In genomic region chr3:71341721-71342120, GRCh38 we compare ENCODE assay signal across 18 cellular contexts.
DNase-seq lines count a peak whose midpoint lies in the region; ATAC-seq, FAIRE-seq and TF ChIP-seq lines count a peak whose summit lies in the region.
"Had no signal": no experiment of that assay in that cellular context is flagged by ENCODE, and none has a peak within 500 bp of the region (broad histone marks: within the 10 kb centered on the region; RNA-seq: fewer than 3 reads in every experiment).

No MANE protein-coding gene starts in this region.

- H3K36me3 Mint-ChIP-seq in MCF 10A (ENCODE audit: insufficient read depth, unreplicated experiment), result peaks cover 12% of the 10 kb centered on the region

- no peak for FAIRE-seq in urothelium cell line (lab: Jason Lieb, UNC)

- H3K27ac ChIP-seq in breast epithelium, result no peak overlapping the region
- H3K27ac ChIP-seq in foreskin keratinocyte, result no peak overlapping the region
- H3K27ac ChIP-seq in WERI-Rb-1, result no peak overlapping the region
- no peak overlapping the region for H3K27ac ChIP-seq in effector memory CD4-positive, alpha-beta T cell (ENCODE audit: insufficient read depth, low read length, poor library complexity, severe bottlenecking)
- H3K27ac ChIP-seq: 22Rv1, neutrophil had no signal

- TF ChIP-seq POLR2A in breast epithelium (IDR thresholded peaks at IDR 0.05), result no peak

- intact Hi-C loops in MCF 10A (cut with micrococcal nuclease) (no loop called here), breast epithelium (cut with DNase I; ENCODE audit: low total_unique reads) (no loop called here)

- ATAC-seq in foreskin keratinocyte, result peak; percentile 20

- no peaks in the 10 kb centered on the region for H3K4me1 ChIP-seq in breast epithelium
- no peaks in the 10 kb centered on the region for H3K4me1 ChIP-seq in foreskin keratinocyte
- no peaks in the 10 kb centered on the region for H3K4me1 ChIP-seq in effector memory CD4-positive, alpha-beta T cell (ENCODE audit: control insufficient read depth, insufficient read depth, low read length, poor library complexity, severe bottlenecking)

- H3K4me3 Mint-ChIP-seq in MCF 10A (ENCODE audit: unreplicated experiment), result no peak overlapping the region
- H3K4me3 Mint-ChIP-seq: endodermal cell had no signal

- no TSS peak for BruUV-seq in MCF 10A (replicated peaks; lab: Mats Ljungman, UMichigan)

- no peaks in the 10 kb centered on the region for H3K27me3 Mint-ChIP-seq in MCF 10A (ENCODE audit: insufficient read depth, unreplicated experiment)

- CTCF ChIA-PET in MCF 10A (lab: Yijun Ruan, JAX), result interaction anchor here (0.5 to 1.5 kb wide), 2 partner anchors 25 to 56 kb away, joined by 3 to 4 read pairs; no protein-coding TSS in a partner anchor

- DNase-seq in MCF 10A (ENCODE audit: unreplicated experiment), result peak; percentile 45
- DNase-seq in breast epithelium (ENCODE audit: low spot score in 2 of 2), result no peak
- peak; percentile 72 for DNase-seq in astrocyte of the hippocampus (ENCODE audit: low read depth, low spot score)
- peak in 1 of 2 donors; percentile 52 for DNase-seq in foreskin keratinocyte
- peak; percentile 18 for DNase-seq in urothelium cell line (ENCODE audit: low spot score)
- DNase-seq in WERI-Rb-1, result no peak
- no peak for DNase-seq in effector memory CD4-positive, alpha-beta T cell
- no peak for DNase-seq in NCI-H146 treated with DMSO at 0.1 percent for 48 hours (lab: John Stamatoyannopoulos, UW; ENCODE audit: unreplicated experiment)
- DNase-seq: activated CD4-positive, alpha-beta T cell treated with anti-CD3 and anti-CD28 coated beads, Interleukin-2, amount 50 U/mL, for 4 hours; aorta; endodermal cell; KBM-7; NCI-H146; NCI-H526 treated with DMSO at 0.1 percent for 48 hours; thyroid gland had no signal

- no peak overlapping the region for H3K27ac Mint-ChIP-seq in MCF 10A (ENCODE audit: low read depth, unreplicated experiment)
- H3K27ac Mint-ChIP-seq: endodermal cell had no signal

- H3K27me3 ChIP-seq in breast epithelium, result no peaks in the 10 kb centered on the region
- no peaks in the 10 kb centered on the region for H3K27me3 ChIP-seq in foreskin keratinocyte
- H3K27me3 ChIP-seq in WERI-Rb-1 (ENCODE audit: insufficient read depth, low read depth, severe bottlenecking), result no peaks in the 10 kb centered on the region
- H3K27me3 ChIP-seq in effector memory CD4-positive, alpha-beta T cell (replicated peaks; ENCODE audit: control insufficient read depth, insufficient read depth, low read length, poor library complexity, severe bottlenecking), result no peaks in the 10 kb centered on the region
- H3K27me3 ChIP-seq: neutrophil, thyroid gland had no signal

- H3K4me3 ChIP-seq in breast epithelium, result no peak overlapping the region
- H3K4me3 ChIP-seq in WERI-Rb-1 (ENCODE audit: low read depth, low read length), result no peak overlapping the region
- no peak overlapping the region for H3K4me3 ChIP-seq in effector memory CD4-positive, alpha-beta T cell (ENCODE audit: insufficient read depth, low read depth, low read length, poor library complexity, severe bottlenecking)
- H3K4me3 ChIP-seq: lung, thyroid gland had no signal

- TF ChIP-seq CTCF in MCF 10A (IDR thresholded peaks at IDR 0.05; ENCODE audit: unreplicated experiment), result no peak
- TF ChIP-seq CTCF in breast epithelium (IDR thresholded peaks at IDR 0.05), result no peak
- TF ChIP-seq CTCF in foreskin keratinocyte (conservative IDR thresholded peaks at IDR 0.05), result no peak
- no peak for TF ChIP-seq CTCF in WERI-Rb-1 (IDR thresholded peaks at IDR 0.05; ENCODE audit: low read depth, low read length)

- POLR2A ChIA-PET in MCF 10A (lab: Yijun Ruan, JAX), result interaction anchor here (0.6 kb wide), 1 partner anchor 51 kb away, joined by 3 read pairs; no protein-coding TSS in a partner anchor

- H3K36me3 ChIP-seq in breast epithelium (no peaks in the 10 kb centered on the region), WERI-Rb-1 (no peaks in the 10 kb centered on the region)
- H3K36me3 ChIP-seq in effector memory CD4-positive, alpha-beta T cell (ENCODE audit: control insufficient read depth, insufficient read depth, low read length), result no peaks in the 10 kb centered on the region
- H3K36me3 ChIP-seq: neutrophil, thyroid gland had no signal

- H3K4me1 Mint-ChIP-seq in MCF 10A (ENCODE audit: insufficient read depth, unreplicated experiment), result peaks cover 8% of the 10 kb centered on the region

- H3K9me3 ChIP-seq in breast epithelium (no peaks in the 10 kb centered on the region), WERI-Rb-1 (ENCODE audit: severe bottlenecking) (no peaks in the 10 kb centered on the region)
- no peaks in the 10 kb centered on the region for H3K9me3 ChIP-seq in effector memory CD4-positive, alpha-beta T cell (ENCODE audit: control insufficient read depth, low read length)
- H3K9me3 ChIP-seq: neutrophil, thyroid gland had no signal

- H3K9me3 Mint-ChIP-seq in MCF 10A (ENCODE audit: unreplicated experiment), result no peaks in the 10 kb centered on the region

Comparison
In these comparisons a context has a peak if more than half of its experiments do, and no peak if none do; other contexts are left out.
1. DNase-seq: peak in MCF 10A (single experiment), astrocyte of the hippocampus (single experiment) and urothelium cell line (single experiment); none in breast epithelium (0 of 2), WERI-Rb-1 (single experiment), effector memory CD4-positive, alpha-beta T cell (0 of 3) and NCI-H146 treated with DMSO at 0.1 percent for 48 hours (single experiment).